Comparison of ENCODE assay signal across 14 cellular contexts in the genomic region with DNA sequence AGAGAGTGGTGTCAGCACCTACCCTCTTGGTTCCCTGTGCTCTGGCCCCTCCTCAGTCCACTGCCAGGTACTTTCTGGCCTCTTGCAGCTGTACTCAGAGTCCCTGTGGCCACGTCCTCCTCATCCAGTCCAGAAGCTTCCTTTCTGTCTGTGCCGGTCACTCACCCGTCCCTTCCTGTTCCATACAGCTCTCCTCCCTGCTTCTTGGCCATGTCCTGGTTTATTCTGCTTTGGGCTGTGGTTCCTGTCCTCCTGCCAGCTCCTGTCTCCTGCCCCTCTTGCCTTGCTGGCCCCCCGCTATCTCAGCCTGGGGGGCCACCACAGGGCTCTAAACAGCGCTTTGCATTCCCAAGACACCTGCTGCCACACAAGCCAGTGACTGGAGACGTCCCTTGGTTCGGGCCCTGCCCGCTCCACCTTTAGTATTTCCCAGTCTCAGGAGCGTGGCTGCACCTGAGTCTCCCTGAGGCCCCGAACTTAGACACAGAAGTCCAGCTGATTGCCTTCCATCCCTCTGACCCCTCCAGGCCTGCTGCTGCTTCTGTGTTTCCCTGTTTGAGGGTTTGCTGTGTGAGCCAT. TPM values are rescaled to one million over a fixed set of nuclear protein-coding genes. Genes with fewer than 3 reads are reported as not detected.
DNase-seq lines count a peak whose midpoint lies in the region; ATAC-seq, FAIRE-seq and TF ChIP-seq lines count a peak whose summit lies in the region.
"Had no signal": no experiment of that assay in that cellular context is flagged by ENCODE, and none has a peak within 500 bp of the region (broad histone marks: within the 10 kb centered on the region; RNA-seq: fewer than 3 reads in every experiment).

No MANE protein-coding gene starts in this region.

- TF ChIP-seq CTCF in heart left ventricle (IDR thresholded peaks at IDR 0.05), result no peak
- TF ChIP-seq CTCF in mucosa of descending colon (IDR thresholded peaks at IDR 0.05), result no peak

- whole genome bisulfite sequencing in heart left ventricle, 4 donors, result 83 to 90% (median 84%) methylated on average over 10 of the region's 10 CpGs
- no CpG with 5 or more reads among the region's 10 CpGs for WGBS in trophoblast cell (ENCODE audit: extremely low coverage, insufficient coverage, insufficient read length)

- no peaks in the 10 kb centered on the region for H3K27me3 ChIP-seq in heart left ventricle
- no peaks in the 10 kb centered on the region for H3K27me3 ChIP-seq in trophoblast cell (ENCODE audit: insufficient read depth, low read length)

- H3K36me3 ChIP-seq in heart left ventricle, result peaks cover 0 to 100% (median 49%) of the 10 kb centered on the region in 9 donors
- peaks cover 11% of the 10 kb centered on the region for H3K36me3 ChIP-seq in mucosa of descending colon (ENCODE audit: low read depth)
- peaks cover 54 to 74% of the 10 kb centered on the region in 2 experiments for H3K36me3 ChIP-seq in trophoblast cell (ENCODE audit: control insufficient read depth in 1 of 2, insufficient read depth in 2 of 2, low read length in 2 of 2)

- peak overlapping the region in 5 of 12 donors; percentile 11 to 78 (median 22) for H3K27ac ChIP-seq in heart left ventricle
- H3K27ac ChIP-seq in trophoblast cell (ENCODE audit: low read depth, low read length), result no peak overlapping the region

- peaks cover 2 to 13% of the 10 kb centered on the region in 2 donors for H3K4me1 Mint-ChIP-seq in effector memory CD8-positive, alpha-beta T cell (ENCODE audit: low read depth in 2 of 2)

- H3K9ac ChIP-seq in trophoblast cell (ENCODE audit: low read length), result no peak overlapping the region

- H3K79me2 ChIP-seq in trophoblast cell (ENCODE audit: control insufficient read depth, insufficient read depth, low read length, poor library complexity), result no peaks in the 10 kb centered on the region

- no peak overlapping the region for H4K8ac ChIP-seq in trophoblast cell (ENCODE audit: low read depth, low read length)

- DNase-seq in heart left ventricle (peak in 1 of 5 donors; percentile 38), Right ventricle myocardium inferior (ENCODE audit: missing footprints) (no peak), mucosa of descending colon (peak in 1 of 3 donors; percentile 18), urothelium cell line (ENCODE audit: low spot score) (no peak), COLO829 (ENCODE audit: low spot score) (no peak), trophoblast cell (no peak)
- DNase-seq in effector memory CD8-positive, alpha-beta T cell, result no peak
- DNase-seq: NCI-H2029, NCI-H526 treated with DMSO at 0.1 percent for 48 hours had no signal

- H3K4me1 ChIP-seq in heart left ventricle, result peaks cover 0 to 26% (median 8%) of the 10 kb centered on the region in 12 donors
- H3K4me1 ChIP-seq in mucosa of descending colon (ENCODE audit: low read depth), result no peaks in the 10 kb centered on the region
- no peaks in the 10 kb centered on the region for H3K4me1 ChIP-seq in trophoblast cell (ENCODE audit: control insufficient read depth in 1 of 2, insufficient read depth in 2 of 2, low read length in 2 of 2)

- no peak overlapping the region for H3K4me2 ChIP-seq in trophoblast cell (ENCODE audit: low read length)

- H3K27ac Mint-ChIP-seq in effector memory CD8-positive, alpha-beta T cell, result peak overlapping the region; percentile 56 to 86

- no peak overlapping the region for H3K14ac ChIP-seq in trophoblast cell (ENCODE audit: low read length)

- intact Hi-C loops in heart left ventricle (cut with DNase I) (loop anchor here in 2 of 10 donors (10.0 kb wide), 1 partner anchor 219 kb away; no protein-coding TSS in a partner anchor), Right ventricle myocardium inferior (cut with DNase I) (loop anchor here (10.0 kb wide), 1 partner anchor 219 kb away; no protein-coding TSS in a partner anchor), mucosa of descending colon (cut with DNase I, micrococcal nuclease) (loop anchor here in 1 of 2 donors (10.0 kb wide), 1 partner anchor 219 kb away; no protein-coding TSS in a partner anchor)

- H3K18ac ChIP-seq in trophoblast cell (ENCODE audit: low read length), result no peak overlapping the region

- H3K4ac ChIP-seq in trophoblast cell (ENCODE audit: low read depth, low read length), result no peak overlapping the region

- H2BK12ac ChIP-seq in trophoblast cell (ENCODE audit: low read length), result no peak overlapping the region

- H3K79me1 ChIP-seq in trophoblast cell (ENCODE audit: low read length), result no peaks in the 10 kb centered on the region

- ATAC-seq in heart left ventricle (peak; percentile 17 to 41 (median 25)), Right ventricle myocardium inferior (no peak), mucosa of descending colon (peak; percentile 27), HG02798 (IDR thresholded peaks at IDR 0.05; ENCODE audit: poor library complexity, unreplicated experiment) (no peak)
- no peak for ATAC-seq in effector memory CD8-positive, alpha-beta T cell (replicated peaks)

- H3K9me3 ChIP-seq in heart left ventricle (no peaks in the 10 kb centered on the region), mucosa of descending colon (no peaks in the 10 kb centered on the region), trophoblast cell (ENCODE audit: insufficient read depth, low read depth, low read length) (peaks cover 2% of the 10 kb centered on the region)

- no peak for TF ChIP-seq POLR2A in heart left ventricle (IDR thresholded peaks at IDR 0.05)

- no peaks in the 10 kb centered on the region for H3K27me3 Mint-ChIP-seq in effector memory CD8-positive, alpha-beta T cell

- no peak overlapping the region for H2AFZ ChIP-seq in trophoblast cell (ENCODE audit: insufficient read depth, low read length, poor library complexity)

- no peak overlapping the region for H2AK5ac ChIP-seq in trophoblast cell (ENCODE audit: low read length)

- H3K4me3 ChIP-seq in heart left ventricle (peak overlapping the region in 2 of 12 donors; percentile 13 to 38), mucosa of descending colon (no peak overlapping the region), trophoblast cell (ENCODE audit: low read depth, low read length) (no peak overlapping the region)

- no peak overlapping the region for H4K12ac ChIP-seq in trophoblast cell (ENCODE audit: low read depth, low read length)

- H3K4me3 Mint-ChIP-seq in effector memory CD8-positive, alpha-beta T cell, result no peak overlapping the region

- H2BK5ac ChIP-seq in trophoblast cell (ENCODE audit: low read depth, low read length, poor library complexity), result no peak overlapping the region

- peaks cover 82% of the 10 kb centered on the region for H3K36me3 Mint-ChIP-seq in effector memory CD8-positive, alpha-beta T cell (ENCODE audit: insufficient read depth)

- no peak overlapping the region for H3K23ac ChIP-seq in trophoblast cell (ENCODE audit: low read length)

- H4K91ac ChIP-seq in trophoblast cell (ENCODE audit: low read depth, low read length), result no peak overlapping the region

- no peak overlapping the region for H2BK120ac ChIP-seq in trophoblast cell (ENCODE audit: insufficient read depth, low read length, poor library complexity)

- FAIRE-seq in urothelium cell line (lab: Jason Lieb, UNC), result peak; percentile 9
- FAIRE-seq: endothelial cell of umbilical vein had no signal

- H3K9me3 Mint-ChIP-seq in effector memory CD8-positive, alpha-beta T cell, result no peaks in the 10 kb centered on the region

RNA-seq across cellular contexts. Expression of a gene that starts 15.5 kb away (rescaled TPM):
- total RNA-seq in heart left ventricle (10 to 100 TPM; 45.6 to 97.9 (median 62.3) TPM), Right ventricle myocardium inferior (89.6 TPM), mucosa of descending colon (10 to 100 TPM; 29.5 to 85.5 (median 36.8) TPM)
- 100 to 1,000 TPM in 1 of 2 donors, 10 to 100 TPM in 1; 68.5 to 112 TPM for polyA plus RNA-seq in heart left ventricle
- 161 TPM in 2 replicates for polyA plus RNA-seq in trophoblast cell (2013)

RNA-seq across cellular contexts. Expression of a gene that starts 24.7 kb away (rescaled TPM):
- total RNA-seq in heart left ventricle, result 10 to 100 TPM; 12.9 to 18.6 (median 15.5) TPM
- polyA plus RNA-seq in heart left ventricle, result 10 to 100 TPM in 1 of 2 donors, 1 to 10 TPM in 1; 7.5 to 26.8 TPM
- total RNA-seq in Right ventricle myocardium inferior, result 14.6 TPM
- total RNA-seq in mucosa of descending colon, result 10 to 100 TPM; 17.6 to 21.0 (median 19.9) TPM
- 18.8 and 19.7 TPM in 2 replicates for polyA plus RNA-seq in trophoblast cell (2013)

RNA-seq across cellular contexts. Expression of a gene that starts 46.1 kb away (rescaled TPM):
- not detected for total RNA-seq in heart left ventricle
- polyA plus RNA-seq in heart left ventricle, result not detected
- total RNA-seq in Right ventricle myocardium inferior, result not detected
- not detected for total RNA-seq in mucosa of descending colon
- not detected in 2 replicates for polyA plus RNA-seq in trophoblast cell (2013)
- total RNA-seq: endothelial cell of umbilical vein; kidney epithelial cell; M059J; T-helper 2 cell treated with Interferon-gamma antibody and Interleukin-4, amounts not matched to agents 100 ng/mL and 5 ng/mL, for 36 hours had no signal
- polyA plus RNA-seq: endothelial cell of umbilical vein had no signal

Comparison
In these comparisons a context has a peak if more than half of its experiments do, and no peak if none do; other contexts are left out.
1. ATAC-seq: peak in heart left ventricle (4 of 4) and mucosa of descending colon (single experiment); none in Right ventricle myocardium inferior (single experiment), effector memory CD8-positive, alpha-beta T cell (single experiment) and HG02798 (single experiment).